ENCODE assay signal across 8 cellular contexts in the genomic region with DNA sequence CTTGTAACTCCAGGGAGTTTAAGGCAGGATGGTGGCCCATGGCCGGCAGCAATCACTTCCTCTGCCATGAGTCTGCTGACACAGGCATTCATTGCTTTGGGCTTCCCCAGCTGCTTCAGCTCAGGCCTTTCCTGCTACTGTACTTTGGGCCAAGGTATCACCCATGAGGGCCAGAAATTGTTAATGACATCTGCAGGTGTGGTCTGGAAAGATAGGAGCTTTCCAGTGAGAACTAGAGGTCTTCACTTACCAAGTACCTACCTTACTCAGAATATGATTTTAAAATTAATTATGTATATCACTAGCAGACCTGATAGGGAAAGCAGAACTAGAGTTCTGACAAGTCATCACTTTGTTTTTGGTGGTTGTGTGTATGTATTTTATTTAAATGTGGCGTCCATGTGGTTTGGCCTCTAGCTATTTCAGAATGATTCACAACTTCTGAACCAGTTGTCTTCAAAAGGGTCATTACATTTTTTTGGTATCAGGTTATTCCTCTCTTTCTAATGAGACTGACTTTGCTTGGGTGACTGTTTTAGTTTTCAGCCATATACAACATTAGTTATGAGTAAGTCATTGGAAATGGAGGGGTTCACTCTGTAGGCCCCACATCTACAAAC. TPM values are rescaled to one million over a fixed set of nuclear protein-coding genes. Genes with fewer than 3 reads are reported as not detected.
DNase-seq lines count a peak whose midpoint lies in the region; ATAC-seq, FAIRE-seq and TF ChIP-seq lines count a peak whose summit lies in the region.

No MANE protein-coding gene starts in this region.

- intact Hi-C loops in heart left ventricle (cut with DNase I) (loop anchor here in 5 of 10 donors (5.0 to 10.0 kb wide), 6 partner anchors 65 to 153 kb away; partner anchors contain the start of gene APOBEC4 (in 1 of the 5)), vagina (cut with DNase I) (no loop called here)

- no peaks in the 10 kb centered on the region for H3K27me3 ChIP-seq in heart left ventricle
- H3K27me3 ChIP-seq in vagina, result no peaks in the 10 kb centered on the region

- H3K4me1 Mint-ChIP-seq in activated CD4-positive, alpha-beta memory T cell treated with anti-CD3 and anti-CD28 coated beads, Interleukin-2, amount 10 ng/mL, durations not matched to agents 7 days and 5 days, result peaks cover 31% of the 10 kb centered on the region

- H3K27ac Mint-ChIP-seq in activated CD4-positive, alpha-beta memory T cell treated with anti-CD3 and anti-CD28 coated beads, Interleukin-2, amount 10 ng/mL, durations not matched to agents 7 days and 5 days, result no peak overlapping the region

- H3K36me3 ChIP-seq in heart left ventricle, result peaks cover 0 to 17% (median 0%) of the 10 kb centered on the region in 9 donors
- H3K36me3 ChIP-seq in vagina, result no peaks in the 10 kb centered on the region

- H3K4me3 ChIP-seq in heart left ventricle (peak overlapping the region in 8 of 12 donors; percentile 55 to 80 (median 74)), vagina (peak overlapping the region; percentile 42 to 55)

- TF ChIP-seq CTCF in heart left ventricle (IDR thresholded peaks at IDR 0.05) (no peak), vagina (IDR thresholded peaks at IDR 0.05) (no peak)

- CTCF ChIA-PET in activated CD4-positive, alpha-beta memory T cell treated with anti-CD3 and anti-CD28 coated beads, Interleukin-2, amount 10 ng/mL, durations not matched to agents 7 days and 5 days (lab: Charles Lee), result interaction anchor here (1.8 kb wide), 1 partner anchor 11 kb away, joined by 4 read pairs; no protein-coding TSS in a partner anchor

- H3K9me3 ChIP-seq in heart left ventricle, result peaks cover 0 to 4% (median 0%) of the 10 kb centered on the region in 12 donors
- H3K9me3 ChIP-seq in vagina, result no peaks in the 10 kb centered on the region

- H3K27me3 Mint-ChIP-seq in activated CD4-positive, alpha-beta memory T cell treated with anti-CD3 and anti-CD28 coated beads, Interleukin-2, amount 10 ng/mL, durations not matched to agents 7 days and 5 days, result peaks cover 5% of the 10 kb centered on the region

- H3K9me3 Mint-ChIP-seq in activated CD4-positive, alpha-beta memory T cell treated with anti-CD3 and anti-CD28 coated beads, Interleukin-2, amount 10 ng/mL, durations not matched to agents 7 days and 5 days, result peaks cover 4% of the 10 kb centered on the region

- FAIRE-seq in urothelium cell line (lab: Jason Lieb, UNC), result no peak

- ATAC-seq in GM21529 (IDR thresholded peaks at IDR 0.05; ENCODE audit: unreplicated experiment), result peak; percentile 53
- ATAC-seq in heart left ventricle, result peak in 2 of 4 donors; percentile 16 to 52

- peaks cover 9% of the 10 kb centered on the region for H3K36me3 Mint-ChIP-seq in activated CD4-positive, alpha-beta memory T cell treated with anti-CD3 and anti-CD28 coated beads, Interleukin-2, amount 10 ng/mL, durations not matched to agents 7 days and 5 days (ENCODE audit: low read depth)

- peak; percentile 39 for DNase-seq in GM03348 (ENCODE audit: low spot score)
- peak; percentile 93 for DNase-seq in M059J (ENCODE audit: low read depth)
- peak; percentile 32 to 62 (median 42) for DNase-seq in heart left ventricle
- no peak for DNase-seq in vagina (ENCODE audit: extremely low spot score in 2 of 2)
- DNase-seq in activated CD8-positive, alpha-beta memory T cell treated with anti-CD3 and anti-CD28 coated beads, Interleukin-2, amount 50 U/mL, for 4 hours, result no peak
- no peak for DNase-seq in activated CD4-positive, alpha-beta memory T cell treated with anti-CD3 and anti-CD28 coated beads, Interleukin-2, amount 10 ng/mL, durations not matched to agents 7 days and 5 days
- no peak for DNase-seq in urothelium cell line (ENCODE audit: low spot score)

- no peak overlapping the region for H3K4me3 Mint-ChIP-seq in activated CD4-positive, alpha-beta memory T cell treated with anti-CD3 and anti-CD28 coated beads, Interleukin-2, amount 10 ng/mL, durations not matched to agents 7 days and 5 days

- TF ChIP-seq POLR2A in heart left ventricle (IDR thresholded peaks at IDR 0.05) (no peak), vagina (IDR thresholded peaks at IDR 0.05) (no peak)

- POLR2A ChIA-PET in activated CD4-positive, alpha-beta memory T cell treated with anti-CD3 and anti-CD28 coated beads, Interleukin-2, amount 10 ng/mL, durations not matched to agents 7 days and 5 days (lab: Charles Lee), result no interaction called here

- 53 to 71% (median 62%) methylated on average over 2 of the region's 2 CpGs for WGBS in heart left ventricle, 4 donors

- peaks cover 0 to 73% (median 41%) of the 10 kb centered on the region in 12 donors for H3K4me1 ChIP-seq in heart left ventricle
- peaks cover 50% of the 10 kb centered on the region for H3K4me1 ChIP-seq in vagina

- H3K27ac ChIP-seq in heart left ventricle (peak overlapping the region in 6 of 12 donors; percentile 1 to 85 (median 57)), vagina (no peak overlapping the region)

RNA-seq across cellular contexts. Expression of gene RGL1, which starts 2.7 kb away (rescaled TPM):
- 9.8 and 18.3 TPM in 2 replicates for total RNA-seq in M059J (2014; rRNA removed; shearing (Covaris generic))
- 10 to 100 TPM; 11.7 to 50.6 (median 15.9) TPM for total RNA-seq in heart left ventricle
- 1 to 10 TPM; 5.6 to 7.9 TPM for polyA plus RNA-seq in heart left ventricle
- total RNA-seq in vagina, result 23.1 TPM
- 1 to 10 TPM; 2.4 to 2.8 TPM for total RNA-seq in activated CD4-positive, alpha-beta memory T cell treated with anti-CD3 and anti-CD28 coated beads, Interleukin-2, amount 10 ng/mL, durations not matched to agents 7 days and 5 days

Comparison
In these comparisons a context has a peak if more than half of its experiments do, and no peak if none do; other contexts are left out.
1. DNase-seq: peak in GM03348 (single experiment), M059J (single experiment) and heart left ventricle (5 of 5); none in vagina (0 of 2), activated CD8-positive, alpha-beta memory T cell treated with anti-CD3 and anti-CD28 coated beads, Interleukin-2, amount 50 U/mL, for 4 hours (single experiment), activated CD4-positive, alpha-beta memory T cell treated with anti-CD3 and anti-CD28 coated beads, Interleukin-2, amount 10 ng/mL, durations not matched to agents 7 days and 5 days (single experiment) and urothelium cell line (single experiment).